30 cellular contexts compared by ENCODE assay signal in the genomic region with DNA sequence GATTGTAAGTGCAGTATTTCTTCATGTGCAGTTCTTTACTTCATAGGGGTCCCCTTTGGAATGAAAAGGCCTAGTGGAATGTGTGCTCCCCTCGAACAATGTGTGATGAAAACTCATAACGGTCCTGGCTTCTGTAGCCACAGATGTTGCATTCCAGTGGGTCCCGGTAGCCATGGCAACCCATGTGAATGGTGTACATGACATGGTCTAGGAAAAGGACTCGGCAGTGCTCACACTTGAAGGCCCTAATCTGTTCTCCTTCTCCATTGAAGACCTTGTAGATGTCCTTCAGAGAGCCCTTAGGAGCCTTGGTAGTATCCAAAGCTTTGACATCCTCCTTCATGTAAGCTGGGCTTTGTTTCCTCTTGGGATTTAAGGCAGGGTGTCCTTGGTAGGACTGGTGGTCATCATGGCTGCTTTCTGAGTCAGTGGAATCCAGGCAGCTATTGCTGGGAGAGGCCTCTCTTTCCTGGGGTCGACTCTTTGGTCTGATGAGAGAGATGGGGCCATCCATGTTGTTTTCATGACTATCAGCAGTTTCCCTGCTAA.
"Had no signal": no experiment of that assay in that cellular context is flagged by ENCODE, and none has a peak within 500 bp of the region (broad histone marks: within the 10 kb centered on the region; RNA-seq: fewer than 3 reads in every experiment).

No MANE protein-coding gene starts in this region.

- H3K27me3 ChIP-seq: esophagus squamous epithelium, left lung, ovary, right lobe of liver, uterus had no signal

- H3K4me3 Mint-ChIP-seq: activated CD4-positive, alpha-beta memory T cell treated with anti-CD3 and anti-CD28 coated beads, Interleukin-2, amount 10 ng/mL, durations not matched to agents 7 days and 5 days; activated CD4-positive, alpha-beta T cell treated with anti-CD3 and anti-CD28 coated beads, Interleukin-2, amount 10 ng/mL, durations not matched to agents 24 days and 14 days; activated T-cell treated with anti-CD3 and anti-CD28 coated beads, Interleukin-2, amount 50 U/mL, for 4 hours; central memory CD8-positive, alpha-beta T cell; nephron; T-helper 17 cell had no signal

- H3K27me3 Mint-ChIP-seq: central memory CD8-positive, alpha-beta T cell; progenitor cell of endocrine pancreas; T-helper 17 cell had no signal

- H3K27ac ChIP-seq: esophagus squamous epithelium, left lung, lower lobe of right lung, ovary, right lobe of liver, skin epidermis, thoracic aorta, uterus had no signal

- H3K36me3 Mint-ChIP-seq: activated naive CD4-positive, alpha-beta T cell treated with anti-CD3 and anti-CD28 coated beads, Interleukin-2, amount 50 U/mL, for 72 hours had no signal

- H3K9me3 ChIP-seq: esophagus squamous epithelium, left lung, lower lobe of right lung, mucosa of descending colon, ovary, right lobe of liver, thoracic aorta, uterus had no signal

- H3K4me1 Mint-ChIP-seq: activated CD4-positive, alpha-beta memory T cell treated with anti-CD3 and anti-CD28 coated beads, Interleukin-2, amount 10 ng/mL, durations not matched to agents 7 days and 5 days; activated CD4-positive, alpha-beta T cell treated with anti-CD3 and anti-CD28 coated beads, Interleukin-2, amount 10 ng/mL, durations not matched to agents 24 days and 14 days; central memory CD8-positive, alpha-beta T cell; nephron; T-helper 17 cell had no signal

- H3K9me3 Mint-ChIP-seq: activated CD4-positive, alpha-beta memory T cell treated with anti-CD3 and anti-CD28 coated beads, Interleukin-2, amount 10 ng/mL, durations not matched to agents 7 days and 5 days; activated T-cell treated with anti-CD3 and anti-CD28 coated beads, Interleukin-2, amount 50 U/mL, for 4 hours; activated T-helper 2 cell treated with anti-CD3 and anti-CD28 coated beads, Interferon-gamma antibody, Interleukin-2, Interleukin-4, amounts not matched to agents 10 μg/mL and 5 μg/mL and 100 μg/mL, durations not matched to agents 14 hours and 24 hours and 36 hours; central memory CD8-positive, alpha-beta T cell; nephron had no signal

- DNase-seq: activated CD4-positive, alpha-beta memory T cell treated with anti-CD3 and anti-CD28 coated beads, Interleukin-2, amount 10 ng/mL, durations not matched to agents 7 days and 5 days; activated CD4-positive, alpha-beta T cell treated with anti-CD3 and anti-CD28 coated beads, Interleukin-2, amount 10 ng/mL, durations not matched to agents 24 days and 14 days; activated CD4-positive, CD25-positive, alpha-beta regulatory T cell treated with anti-CD3 and anti-CD28 coated beads, Interleukin-2, amount 50 U/mL, for 72 hours; activated CD8-positive, alpha-beta memory T cell treated with anti-CD3 and anti-CD28 coated beads, Interleukin-2, amount 50 U/mL, for 48 hours; activated T-cell treated with anti-CD3 and anti-CD28 coated beads, Interleukin-2, amount 50 U/mL, for 4 hours; dermis blood vessel endothelial cell; effector CD4-positive, alpha-beta T cell; esophagus squamous epithelium; foreskin melanocyte; kidney glomerular epithelial cell; left lung; lower lobe of right lung; mesenchymal stem cell; mucosa of descending colon; ovary; right lobe of liver; stimulated activated CD4-positive, alpha-beta T cell treated with anti-CD3 and anti-CD28 coated beads, Interleukin-12 subunit alpha, Interleukin-12 subunit beta, amount 100 ng/mL, for 4 hours; stimulated activated CD4-positive, alpha-beta T cell treated with anti-CD3 and anti-CD28 coated beads, Interleukin-4, amount 100 ng/mL, for 1 hour; stimulated activated naive CD8-positive, alpha-beta T cell treated with anti-CD3 and anti-CD28 coated beads, Interleukin-15, Interleukin-2, amounts not matched to agents 100 U/mL and 50 U/mL, for 24 hours; T-helper 17 cell; T1000; trophoblast cell; uterus had no signal

- ATAC-seq: activated naive CD4-positive, alpha-beta T cell treated with anti-CD3 and anti-CD28 coated beads, Interleukin-2, amount 50 U/mL, for 72 hours; activated T-cell treated with anti-CD3 and anti-CD28 coated beads, Interleukin-2, amount 50 U/mL, for 4 hours; left lung; lower lobe of right lung; mucosa of descending colon; right lobe of liver; stimulated activated naive CD8-positive, alpha-beta T cell treated with anti-CD3 and anti-CD28 coated beads, Interleukin-15, Interleukin-2, amounts not matched to agents 100 U/mL and 50 U/mL, for 24 hours; T-helper 17 cell had no signal

- H3K4me1 ChIP-seq: left lung, right lobe of liver, uterus had no signal

- H3K4me3 ChIP-seq: esophagus squamous epithelium, left lung, lower lobe of right lung, mucosa of descending colon, ovary, right lobe of liver, skin epidermis, thoracic aorta, uterus had no signal

- H3K36me3 ChIP-seq: ovary, right lobe of liver, thoracic aorta, uterus had no signal

- H3K27ac Mint-ChIP-seq: activated CD4-positive, alpha-beta memory T cell treated with anti-CD3 and anti-CD28 coated beads, Interleukin-2, amount 10 ng/mL, durations not matched to agents 7 days and 5 days; activated CD4-positive, alpha-beta T cell treated with anti-CD3 and anti-CD28 coated beads, Interleukin-2, amount 10 ng/mL, durations not matched to agents 24 days and 14 days; activated naive CD4-positive, alpha-beta T cell treated with anti-CD3 and anti-CD28 coated beads, Interleukin-2, amount 50 U/mL, for 72 hours; activated T-helper 2 cell treated with anti-CD3 and anti-CD28 coated beads, Interferon-gamma antibody, Interleukin-2, Interleukin-4, amounts not matched to agents 10 μg/mL and 5 μg/mL and 100 μg/mL, durations not matched to agents 14 hours and 24 hours and 36 hours; nephron; progenitor cell of endocrine pancreas; T-helper 17 cell had no signal
